8 cellular contexts compared by ENCODE assay signal in the genomic region with DNA sequence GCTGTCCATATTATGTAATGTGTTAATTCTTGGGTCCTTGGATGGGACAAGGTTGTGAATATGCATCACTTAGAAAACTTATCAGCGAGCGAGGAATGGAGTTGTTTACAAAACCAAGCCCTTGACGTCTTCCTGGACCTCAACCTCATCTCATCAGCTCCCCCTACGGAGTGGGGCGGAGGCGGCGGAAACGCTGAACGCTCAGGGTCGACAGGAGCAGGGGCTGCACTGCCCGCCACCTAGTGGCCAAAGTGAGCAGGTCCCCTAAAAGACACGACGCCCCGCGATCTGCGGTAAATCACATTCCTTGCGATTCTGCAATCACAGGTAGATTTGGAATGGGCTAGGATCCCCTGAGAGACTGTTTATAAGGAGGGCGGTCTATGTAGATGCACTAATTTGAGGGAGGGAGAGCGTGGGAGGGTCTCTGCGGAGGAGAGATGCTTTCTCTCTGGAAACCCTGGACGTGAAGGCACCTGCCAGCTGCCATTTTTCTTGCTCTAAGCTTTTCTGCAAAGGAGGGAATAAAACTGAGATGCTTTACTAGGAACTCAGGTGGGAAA. TPM values are rescaled to one million over a fixed set of nuclear protein-coding genes. Genes with fewer than 3 reads are reported as not detected.
DNase-seq lines count a peak whose midpoint lies in the region; ATAC-seq and TF ChIP-seq lines count a peak whose summit lies in the region.

No MANE protein-coding gene starts in this region.

- peak overlapping the region in 9 of 11 experiments; percentile 42 to 97 (median 58); a peak in 16 of 22 replicates for H3K27ac ChIP-seq in BLaER1 treated with 17β-estradiol and CSF1 and Interleukin-3, amounts not matched to agents 10 nM and 100 nM
- H3K27ac ChIP-seq in KOPT-K1 (ENCODE audit: low read depth, low read length, poor library complexity, severe bottlenecking) (peak overlapping the region; percentile 95), Peyer's patch (peak overlapping the region; percentile 17 to 67 (median 64)), neutrophil (no peak overlapping the region), stomach smooth muscle (ENCODE audit: low read length) (no peak overlapping the region)

- H3K27me3 Mint-ChIP-seq in activated T-cell treated with anti-CD3 and anti-CD28 coated beads, Interleukin-2, amount 50 U/mL, for 24 hours, result no peaks in the 10 kb centered on the region

- H3K27me3 ChIP-seq in BLaER1 treated with 17β-estradiol and CSF1 and Interleukin-3, amounts not matched to agents 10 nM and 100 nM, result no peaks in the 10 kb centered on the region
- H3K27me3 ChIP-seq in Peyer's patch (no peaks in the 10 kb centered on the region), neutrophil (no peaks in the 10 kb centered on the region), stomach smooth muscle (ENCODE audit: control insufficient read depth in 1 of 2, insufficient read depth in 2 of 2, low read length in 2 of 2) (peaks cover 4% of the 10 kb centered on the region in 2 donors)

- ATAC-seq in GM19463 (IDR thresholded peaks at IDR 0.05; ENCODE audit: unreplicated experiment), result peak; percentile 72

- TF ChIP-seq CTCF in Peyer's patch (IDR thresholded peaks at IDR 0.05), result peak; percentile 85 to 98 (median 92)
- peak; percentile 95 for TF ChIP-seq CTCF in fibroblast of pulmonary artery (IDR thresholded peaks at IDR 0.05; ENCODE audit: low read length, missing control alignments)
- TF ChIP-seq CTCF in neutrophil (IDR thresholded peaks at IDR 0.05), result peak; percentile 95

- H4K20me1 ChIP-seq in BLaER1 treated with 17β-estradiol and CSF1 and Interleukin-3, amounts not matched to agents 10 nM and 100 nM, result no peaks in the 10 kb centered on the region

- peak overlapping the region; percentile 71 for H3K4me3 Mint-ChIP-seq in activated T-cell treated with anti-CD3 and anti-CD28 coated beads, Interleukin-2, amount 50 U/mL, for 24 hours

- DNase-seq in Peyer's patch, result peak; percentile 80 to 96 (median 91)
- DNase-seq in activated T-cell treated with anti-CD3 and anti-CD28 coated beads, Interleukin-2, amount 50 U/mL, for 24 hours, result peak; percentile 87
- DNase-seq in fibroblast of pulmonary artery (ENCODE audit: low read depth), result peak; percentile 80

- H3K4me2 ChIP-seq in BLaER1 treated with 17β-estradiol and CSF1 and Interleukin-3, amounts not matched to agents 10 nM and 100 nM, result peak overlapping the region; percentile 34 to 96 (median 59); a peak in 21 of 22 replicates

- peaks cover 4 to 64% (median 57%) of the 10 kb centered on the region in 10 experiments for H3K4me1 ChIP-seq in BLaER1 treated with 17β-estradiol and CSF1 and Interleukin-3, amounts not matched to agents 10 nM and 100 nM
- H3K4me1 ChIP-seq in Peyer's patch (peaks cover 0 to 12% (median 0%) of the 10 kb centered on the region in 4 donors), neutrophil (ENCODE audit: control insufficient read depth in 1 of 2, insufficient read depth in 1 of 2, low read depth in 1 of 2, low read length in 1 of 2) (peaks cover 11 to 16% of the 10 kb centered on the region in 2 experiments), stomach smooth muscle (ENCODE audit: control insufficient read depth, insufficient read depth, low read length) (no peaks in the 10 kb centered on the region)

- H3K4me3 ChIP-seq in BLaER1 treated with 17β-estradiol and CSF1 and Interleukin-3, amounts not matched to agents 10 nM and 100 nM, result peak overlapping the region in 2 of 10 experiments; percentile 6 to 31; a peak in 3 of 20 replicates
- H3K4me3 ChIP-seq in Peyer's patch (peak overlapping the region in 1 of 4 donors; percentile 27), fibroblast of pulmonary artery (replicated peaks; ENCODE audit: low read depth, low read length) (no peak overlapping the region), neutrophil (ENCODE audit: low read depth in 1 of 2, low read length in 1 of 2) (peak overlapping the region; percentile 22 to 28), stomach smooth muscle (ENCODE audit: low read length in 2 of 2) (peak overlapping the region; percentile 49 to 61)

- no peaks in the 10 kb centered on the region for H3K36me3 Mint-ChIP-seq in activated T-cell treated with anti-CD3 and anti-CD28 coated beads, Interleukin-2, amount 50 U/mL, for 24 hours (ENCODE audit: low read depth)

- H3K9me3 Mint-ChIP-seq in activated T-cell treated with anti-CD3 and anti-CD28 coated beads, Interleukin-2, amount 50 U/mL, for 24 hours, result no peaks in the 10 kb centered on the region

- H3K36me3 ChIP-seq in BLaER1 treated with 17β-estradiol and CSF1 and Interleukin-3, amounts not matched to agents 10 nM and 100 nM, result no peaks in the 10 kb centered on the region
- H3K36me3 ChIP-seq in KOPT-K1 (ENCODE audit: insufficient read depth, low read length) (no peaks in the 10 kb centered on the region), Peyer's patch (no peaks in the 10 kb centered on the region), neutrophil (no peaks in the 10 kb centered on the region), stomach smooth muscle (ENCODE audit: control insufficient read depth in 2 of 2, insufficient read depth in 2 of 2, low read length in 2 of 2) (no peaks in the 10 kb centered on the region)

- H3K9ac ChIP-seq in BLaER1 treated with 17β-estradiol and CSF1 and Interleukin-3, amounts not matched to agents 10 nM and 100 nM, result peak overlapping the region in 4 of 11 experiments; percentile 1 to 49 (median 22); a peak in 5 of 22 replicates
- no peak overlapping the region for H3K9ac ChIP-seq in stomach smooth muscle (ENCODE audit: low read length in 2 of 2)

- no peaks in the 10 kb centered on the region for H3K9me3 ChIP-seq in BLaER1 treated with 17β-estradiol and CSF1 and Interleukin-3, amounts not matched to agents 10 nM and 100 nM (replicated peaks in 1 of 11)
- H3K9me3 ChIP-seq in KOPT-K1 (ENCODE audit: insufficient read depth, low read length, poor library complexity, severe bottlenecking) (no peaks in the 10 kb centered on the region), Peyer's patch (no peaks in the 10 kb centered on the region), neutrophil (no peaks in the 10 kb centered on the region), stomach smooth muscle (ENCODE audit: control insufficient read depth in 2 of 2, low read length in 2 of 2) (no peaks in the 10 kb centered on the region)

- peak overlapping the region; percentile 91 for H3K27ac Mint-ChIP-seq in activated T-cell treated with anti-CD3 and anti-CD28 coated beads, Interleukin-2, amount 50 U/mL, for 24 hours

- H3K4me1 Mint-ChIP-seq in activated T-cell treated with anti-CD3 and anti-CD28 coated beads, Interleukin-2, amount 50 U/mL, for 24 hours (ENCODE audit: low read depth), result peaks cover 66% of the 10 kb centered on the region

- TF ChIP-seq POLR2A in Peyer's patch (IDR thresholded peaks at IDR 0.05), result no peak

RNA-seq across cellular contexts. Expression of a gene that starts 5.4 kb away (rescaled TPM):
- total RNA-seq in Peyer's patch, result 10 to 100 TPM in 2 of 4 donors, 1 to 10 TPM in 2; 2.1 to 25.6 (median 9.7) TPM

RNA-seq across cellular contexts. Expression of a gene that starts 27.7 kb away (rescaled TPM):
- under 1 TPM in 1 of 4 donors, not detected in 3; 0.27 TPM for total RNA-seq in Peyer's patch

RNA-seq across cellular contexts. Expression of a gene that starts 53.1 kb away (rescaled TPM):
- total RNA-seq in Peyer's patch, result under 1 TPM in 1 of 4 donors, not detected in 3; 0.83 TPM

Comparison
In these comparisons a context has a peak if more than half of its experiments do, and no peak if none do; other contexts are left out.
1. H3K27ac ChIP-seq: peak in BLaER1 treated with 17β-estradiol and CSF1 and Interleukin-3, amounts not matched to agents 10 nM and 100 nM (9 of 11), KOPT-K1 (single experiment) and Peyer's patch (4 of 4); none in neutrophil (single experiment) and stomach smooth muscle (single experiment).
2. Peak in every context shown above with its lines, with median percentiles within 50 percentile points of each other: DNase-seq and CTCF ChIP-seq.